8 cellular contexts compared by ENCODE assay signal in the genomic region with DNA sequence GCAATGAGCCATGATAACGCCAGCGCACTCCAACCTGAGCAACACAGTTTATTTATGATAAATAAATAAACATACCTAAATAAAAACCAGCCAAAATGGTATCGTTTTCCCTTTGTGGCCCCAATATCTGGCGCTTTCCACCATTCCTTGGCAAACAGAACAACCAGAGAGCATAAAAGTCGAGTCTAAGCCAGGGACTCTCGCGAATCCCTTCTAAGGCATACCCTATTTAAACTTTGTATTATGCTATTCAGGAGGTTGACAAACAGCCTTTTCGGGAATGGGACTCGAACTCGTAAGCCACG. TPM values are rescaled to one million over a fixed set of nuclear protein-coding genes. Genes with fewer than 3 reads are reported as not detected.
A peak's percentile ranks its signal among the peaks of the same experiment; 100 is the strongest.
DNase-seq lines count a peak whose midpoint lies in the region; ATAC-seq and TF ChIP-seq lines count a peak whose summit lies in the region.

No MANE protein-coding gene starts in this region.

- H3K4me3 ChIP-seq in SU-DHL-6 (ENCODE audit: insufficient read depth, low read length, poor library complexity, severe bottlenecking) (peak overlapping the region; percentile 82), fibroblast of pulmonary artery (replicated peaks; ENCODE audit: low read depth, low read length) (peak overlapping the region; percentile 90), sigmoid colon (peak overlapping the region; percentile 70 to 94 (median 72))

- H3K9me3 ChIP-seq in SU-DHL-6 (ENCODE audit: insufficient read depth, low read length) (no peaks in the 10 kb centered on the region), sigmoid colon (no peaks in the 10 kb centered on the region)

- intact Hi-C loops in sigmoid colon (cut with DNase I), result no loop called here

- peaks cover 32% of the 10 kb centered on the region for H4K20me1 ChIP-seq in SU-DHL-6 (ENCODE audit: low read depth, low read length)

- peaks cover 38% of the 10 kb centered on the region for H3F3A ChIP-seq in SU-DHL-6 (ENCODE audit: insufficient read depth)

- H3K36me3 ChIP-seq in SU-DHL-6 (ENCODE audit: low read length) (peaks cover 9% of the 10 kb centered on the region), sigmoid colon (no peaks in the 10 kb centered on the region)

- no peak for TF ChIP-seq POLR2A in sigmoid colon (IDR thresholded peaks at IDR 0.05)

- DNase-seq in fibroblast of pulmonary artery (ENCODE audit: low read depth) (no peak), sigmoid colon (no peak), LoVo (ENCODE audit: low spot score) (no peak), retina (no peak)

- H3K9ac ChIP-seq in SU-DHL-6 (ENCODE audit: low read length), result peak overlapping the region; percentile 97

- ATAC-seq in GM18511 (IDR thresholded peaks at IDR 0.05; ENCODE audit: unreplicated experiment) (peak; percentile 18), HG02759 (IDR thresholded peaks at IDR 0.05; ENCODE audit: unreplicated experiment) (no peak), HG02623 (IDR thresholded peaks at IDR 0.05; ENCODE audit: unreplicated experiment) (no peak)

- H3K4me1 ChIP-seq in sigmoid colon, result peaks cover 0 to 39% (median 33%) of the 10 kb centered on the region in 4 donors

- TF ChIP-seq CTCF in SU-DHL-6 (IDR thresholded peaks at IDR 0.05; ENCODE audit: insufficient read depth, low read length, poor library complexity, severe bottlenecking), result no peak
- TF ChIP-seq CTCF in fibroblast of pulmonary artery (IDR thresholded peaks at IDR 0.05; ENCODE audit: low read length, missing control alignments), result no peak
- no peak for TF ChIP-seq CTCF in sigmoid colon (IDR thresholded peaks at IDR 0.05)

- no peak for TF ChIP-seq EP300 in sigmoid colon (IDR thresholded peaks at IDR 0.05)

- H3K27me3 ChIP-seq in SU-DHL-6 (ENCODE audit: low read length), result no peaks in the 10 kb centered on the region
- H3K27me3 ChIP-seq in sigmoid colon, result no peaks in the 10 kb centered on the region

- WGBS in sigmoid colon, 2 donors, result 24 to 25% methylated on average over 11 of the region's 11 CpGs

- peak overlapping the region; percentile 98 for H3K4me2 ChIP-seq in SU-DHL-6 (ENCODE audit: low read depth, low read length, poor library complexity, severe bottlenecking)

- H3K27ac ChIP-seq in SU-DHL-6 (ENCODE audit: low read depth, low read length), result peak overlapping the region; percentile 85
- H3K27ac ChIP-seq in sigmoid colon, result peak overlapping the region; percentile 94 to 100 (median 99)

- H3K79me2 ChIP-seq in SU-DHL-6 (ENCODE audit: insufficient read depth, low read length), result peaks cover 51% of the 10 kb centered on the region

- no peaks in the 10 kb centered on the region for H3K9me2 ChIP-seq in SU-DHL-6 (replicated peaks; ENCODE audit: insufficient read depth, low read length)

- peak overlapping the region; percentile 75 for H2AFZ ChIP-seq in SU-DHL-6 (ENCODE audit: low read depth, low read length, severe bottlenecking)

RNA-seq across cellular contexts. Expression of a gene that starts 0.4 kb away (rescaled TPM):
- 100 to 1,000 TPM; 194 to 272 (median 228) TPM for total RNA-seq in sigmoid colon
- polyA plus RNA-seq in sigmoid colon, result 100 to 1,000 TPM in 1 of 3 donors, 10 to 100 TPM in 2; 60.8 to 114 (median 66.1) TPM

RNA-seq across cellular contexts. Expression of a gene that starts 48.5 kb away (rescaled TPM):
- 100 to 1,000 TPM in 2 of 4 donors, 10 to 100 TPM in 2; 96.5 to 146 (median 109) TPM for total RNA-seq in sigmoid colon
- polyA plus RNA-seq in sigmoid colon, result 100 to 1,000 TPM in 1 of 3 donors, 10 to 100 TPM in 2; 70.7 to 104 (median 78.7) TPM
